ENCODE assay signal across 28 cellular contexts in the genomic region with DNA sequence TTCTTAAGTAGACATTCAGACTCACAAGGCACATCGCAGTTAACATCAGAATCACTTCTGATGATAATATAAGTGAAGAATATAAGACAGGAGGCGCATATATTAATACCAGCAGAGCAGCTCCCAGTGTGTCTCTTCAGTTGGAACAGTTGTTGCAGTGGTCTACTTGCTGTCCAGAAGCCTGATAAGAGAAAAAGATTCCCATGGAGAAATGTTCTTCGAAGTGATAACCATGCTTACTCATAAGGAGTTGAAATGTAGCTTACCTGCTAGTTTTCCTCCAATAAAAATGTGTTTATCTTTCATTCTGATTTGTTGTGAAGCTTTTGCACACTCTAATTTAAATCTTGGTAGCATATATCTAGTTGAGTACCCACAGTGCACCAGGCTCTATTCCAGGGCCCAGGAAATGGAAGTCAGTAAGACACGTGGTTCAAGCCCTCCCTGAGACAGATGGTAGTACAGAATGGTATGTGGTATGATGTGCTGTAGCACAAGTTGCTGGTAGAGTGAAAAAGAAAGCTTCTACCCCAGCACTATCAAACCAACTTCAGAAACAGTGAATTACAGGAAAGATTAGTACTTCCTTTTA.
"Had no signal": no experiment of that assay in that cellular context is flagged by ENCODE, and none has a peak within 500 bp of the region (broad histone marks: within the 10 kb centered on the region; RNA-seq: fewer than 3 reads in every experiment).

No MANE protein-coding gene starts in this region.

- H3K4me1 ChIP-seq: left lung, lower lobe of right lung, parathyroid adenoma, right atrium auricular region, right lobe of liver, tibial nerve, vagina had no signal

- H3K9me3 ChIP-seq: left lung, lower lobe of right lung, neutrophil, right atrium auricular region, right lobe of liver, tibial nerve, vagina had no signal

- H3K4me1 Mint-ChIP-seq: immature natural killer cell; naive thymus-derived CD8-positive, alpha-beta T cell; nephron; neural crest cell; stimulated activated memory B cell treated with anti-CD40 and anti-IgM and Interleukin-4, amounts not matched to agents 10 μg/mL and 1 μg/mL and 100 μg/mL, for 72 hours; stimulated activated naive CD8-positive, alpha-beta T cell treated with anti-CD3 and anti-CD28 coated beads, Interleukin-15, amount 100 ng/mL, for 72 hours had no signal

- ATAC-seq: left colon; left lung; lower lobe of right lung; naive thymus-derived CD8-positive, alpha-beta T cell; right lobe of liver; stimulated activated memory B cell treated with anti-CD40 and anti-IgM and Interleukin-4, amounts not matched to agents 10 μg/mL and 1 μg/mL and 100 μg/mL, for 72 hours; stimulated activated naive CD8-positive, alpha-beta T cell treated with anti-CD3 and anti-CD28 coated beads, Interleukin-15, amount 100 ng/mL, for 72 hours had no signal

- H3K4me3 Mint-ChIP-seq: immature natural killer cell; naive thymus-derived CD8-positive, alpha-beta T cell; nephron; neural crest cell; stimulated activated memory B cell treated with anti-CD40 and anti-IgM and Interleukin-4, amounts not matched to agents 10 μg/mL and 1 μg/mL and 100 μg/mL, for 72 hours; stimulated activated naive CD8-positive, alpha-beta T cell treated with anti-CD3 and anti-CD28 coated beads, Interleukin-15, amount 100 ng/mL, for 72 hours; type B pancreatic cell had no signal

- H3K36me3 ChIP-seq: right lobe of liver had no signal

- H3K27ac Mint-ChIP-seq: immature natural killer cell; nephron; stimulated activated memory B cell treated with anti-CD40 and anti-IgM and Interleukin-4, amounts not matched to agents 10 μg/mL and 1 μg/mL and 100 μg/mL, for 72 hours; stimulated activated naive CD8-positive, alpha-beta T cell treated with anti-CD3 and anti-CD28 coated beads, Interleukin-15, amount 100 ng/mL, for 72 hours; type B pancreatic cell had no signal

- H2AFZ ChIP-seq: parathyroid adenoma had no signal

- H3K27me3 Mint-ChIP-seq: naive thymus-derived CD8-positive, alpha-beta T cell; stimulated activated memory B cell treated with anti-CD40 and anti-IgM and Interleukin-4, amounts not matched to agents 10 μg/mL and 1 μg/mL and 100 μg/mL, for 72 hours; stimulated activated naive CD8-positive, alpha-beta T cell treated with anti-CD3 and anti-CD28 coated beads, Interleukin-15, amount 100 ng/mL, for 72 hours; type B pancreatic cell had no signal

- H3K4me2 ChIP-seq: smooth muscle cell had no signal

- H3K4me3 ChIP-seq: left lung, lower lobe of right lung, right atrium auricular region, right lobe of liver, smooth muscle cell, tibial nerve, vagina had no signal

- H3K9ac ChIP-seq: parathyroid adenoma had no signal

- DNase-seq: hypothalamus; immature natural killer cell; kidney; left colon; left lung; lower lobe of right lung; mammary epithelial cell; mesenchymal stem cell; naive thymus-derived CD8-positive, alpha-beta T cell; occipital lobe; right lobe of liver; stimulated activated CD4-positive, alpha-beta T cell treated with anti-CD3 and anti-CD28 coated beads, Interleukin-1b, Interleukin-23, amount 100 ng/mL, for 48 hours; stimulated activated CD4-positive, alpha-beta T cell treated with anti-CD3 and anti-CD28 coated beads, Interleukin-2, amount 100 ng/mL, for 48 hours; stimulated activated CD4-positive, alpha-beta T cell treated with anti-CD3 and anti-CD28 coated beads, Interleukin-4, amount 100 ng/mL, for 4 hours; stimulated activated CD8-positive, alpha-beta memory T cell treated with anti-CD3 and anti-CD28 coated beads, Interleukin-4, amount 100 ng/mL, for 48 hours; stimulated activated naive CD4-positive, alpha-beta T cell treated with Interleukin-2 at 50 U/mL for 16 hours; stimulated activated naive CD8-positive, alpha-beta T cell treated with anti-CD3 and anti-CD28 coated beads, Interleukin-15, amount 100 ng/mL, for 72 hours; substantia nigra had no signal

- H3K79me2 ChIP-seq: parathyroid adenoma had no signal

- H3K9me3 Mint-ChIP-seq: immature natural killer cell; naive thymus-derived CD8-positive, alpha-beta T cell; nephron; neural crest cell; stimulated activated memory B cell treated with anti-CD40 and anti-IgM and Interleukin-4, amounts not matched to agents 10 μg/mL and 1 μg/mL and 100 μg/mL, for 72 hours; stimulated activated naive CD8-positive, alpha-beta T cell treated with anti-CD3 and anti-CD28 coated beads, Interleukin-15, amount 100 ng/mL, for 72 hours; type B pancreatic cell had no signal

- H3K27me3 ChIP-seq: left lung, neutrophil, right atrium auricular region, right lobe of liver, tibial nerve, vagina had no signal

- H3K27ac ChIP-seq: left lung, lower lobe of right lung, neutrophil, parathyroid adenoma, right atrium auricular region, right lobe of liver, tibial nerve, vagina had no signal
